In genomic region chr9:95495988-95496387, GRCh38 we compare ENCODE assay signal across 1 cellular context.
TF ChIP-seq lines count a peak whose summit lies in the region.

No MANE protein-coding gene starts in this region.

TF ChIP-seq in H1, 55 proteins besides CTCF, POLR2A, EP300 and RAD21 (continued from another document):
- TF ChIP-seq CHD7 (IDR thresholded peaks at IDR 0.05; ENCODE audit: insufficient replicate concordance, low read length) (no peak), BACH1 (IDR thresholded peaks at IDR 0.05; ENCODE audit: low read length) (no peak), NANOG (IDR thresholded peaks at IDR 0.05; ENCODE audit: insufficient read depth, low read depth, low read length, poor library complexity, severe bottlenecking) (no peak), CBX8 (IDR thresholded peaks at IDR 0.05; ENCODE audit: borderline replicate concordance, low read depth, low read length) (no peak), CREB1 (IDR thresholded peaks at IDR 0.05) (no peak), CHD1 (IDR thresholded peaks at IDR 0.05; ENCODE audit: low read depth, low read length) (no peak), TBP (IDR thresholded peaks at IDR 0.05; ENCODE audit: low read depth, low read length) (no peak), BRCA1 (IDR thresholded peaks at IDR 0.05; ENCODE audit: low read depth, low read length) (no peak), SRF (IDR thresholded peaks at IDR 0.05; ENCODE audit: low read depth, low read length) (no peak), NRF1 (IDR thresholded peaks at IDR 0.05; ENCODE audit: low read depth, low read length) (no peak), ATF2 (IDR thresholded peaks at IDR 0.05; ENCODE audit: low read length) (no peak), MAX (IDR thresholded peaks at IDR 0.05) (no peak), SIRT6 (IDR thresholded peaks at IDR 0.05; ENCODE audit: low read length) (no peak), RXRA (IDR thresholded peaks at IDR 0.05; ENCODE audit: insufficient read depth, low read depth, low read length) (no peak), CEBPB (IDR thresholded peaks at IDR 0.05; ENCODE audit: low read depth, low read length) (no peak), RFX5 (IDR thresholded peaks at IDR 0.05; ENCODE audit: borderline replicate concordance, low read depth, low read length) (no peak), JUND (IDR thresholded peaks at IDR 0.05; ENCODE audit: low read length) (no peak), GABPA (IDR thresholded peaks at IDR 0.05; ENCODE audit: borderline replicate concordance, insufficient read depth, low read length) (no peak)
TF ChIP-seq in H1: peak in this region for 0.
